Comparison of ENCODE assay signal across 8 cellular contexts in genomic region chr20:5996765-5997164, GRCh38. TPM values are rescaled to one million over a fixed set of nuclear protein-coding genes. Genes with fewer than 3 reads are reported as not detected.
DNase-seq lines count a peak whose midpoint lies in the region; ATAC-seq, FAIRE-seq and TF ChIP-seq lines count a peak whose summit lies in the region.

No MANE protein-coding gene starts in this region.

- TF ChIP-seq EP300 in HepG2 (IDR thresholded peaks at IDR 0.05; ENCODE audit: low read depth in 2 of 2, low read length in 2 of 2): no peak
- no peak for TF ChIP-seq EP300 in HepG2 (CRISPR knock-in tag; IDR thresholded peaks at IDR 0.05; ENCODE audit: borderline replicate concordance)

- 95% methylated on average over 1 of the region's 1 CpG for WGBS in HepG2 (ENCODE audit: low lambda C conversion rate)

- peak; percentile 51 for DNase-seq in activated gamma-delta T cell treated with Interleukin-2 at 50 U/mL for 16 hours
- no peak for DNase-seq in activated gamma-delta T cell (lab: John Stamatoyannopoulos, UW)
- DNase-seq in T-helper 1 cell: peak in 4 of 5 donors; percentile 13 to 75 (median 20)
- DNase-seq in HepG2 (ENCODE audit: low spot score): no peak
- DNase-seq in uterus: no peak
- DNase-seq in nucleus accumbens (lab: John Stamatoyannopoulos, UW): no peak
- DNase-seq in NCI-H510A (lab: John Stamatoyannopoulos, UW): no peak

- H3K4me1 ChIP-seq in HepG2 (ENCODE audit: insufficient read depth, low read length) (no peaks in the 10 kb centered on the region), uterus (no peaks in the 10 kb centered on the region)

- H3K4me2 ChIP-seq in HepG2 (ENCODE audit: low read depth, low read length): no peak overlapping the region

- BruUV-seq in HepG2 (replicated peaks; lab: Mats Ljungman, UMichigan): no TSS peak

- peaks cover 12 to 40% of the 10 kb centered on the region in 2 experiments for H3K36me3 ChIP-seq in HepG2 (replicated peaks in 1 of 2; ENCODE audit: control insufficient read depth in 1 of 2, insufficient read depth in 2 of 2, low read length in 2 of 2)
- no peaks in the 10 kb centered on the region for H3K36me3 ChIP-seq in uterus

- no peak overlapping the region for H3K27ac ChIP-seq in HepG2 (ENCODE audit: extremely low read length, insufficient read depth, low read length)
- H3K27ac ChIP-seq in uterus: no peak overlapping the region

- in situ Hi-C loops in HepG2 (cut with HindIII; ENCODE audit: extremely low pct_ligation_motif_present, low pct_unique_long_range_greater_than_20kb): no loop called here

- no peak for TF ChIP-seq POLR2A in HepG2 (IDR thresholded peaks at IDR 0.05; ENCODE audit: insufficient read depth in 1 of 2, low read depth in 2 of 2, low read length in 2 of 2)
- no peak for TF ChIP-seq POLR2A in uterus (IDR thresholded peaks at IDR 0.05)

- H3K79me2 ChIP-seq in HepG2 (ENCODE audit: insufficient read depth, low read length): no peaks in the 10 kb centered on the region

- no peak for TF ChIP-seq CTCF in HepG2 (CRISPR knock-in tag; IDR thresholded peaks at IDR 0.05)
- TF ChIP-seq CTCF in uterus (IDR thresholded peaks at IDR 0.05): no peak

- FAIRE-seq in HepG2 (lab: Jason Lieb, UNC): no peak

- TF ChIP-seq RAD21 in HepG2 (CRISPR knock-in tag; IDR thresholded peaks at IDR 0.05): no peak

- no peak overlapping the region for H2AFZ ChIP-seq in HepG2 (ENCODE audit: low read length)

- no peaks in the 10 kb centered on the region for H4K20me1 ChIP-seq in HepG2 (ENCODE audit: insufficient read depth, low read length)

- H3K9ac ChIP-seq in HepG2 (ENCODE audit: insufficient read depth, low read depth, low read length): no peak overlapping the region

- H3K27me3 ChIP-seq in HepG2 (ENCODE audit: control insufficient read depth in 1 of 2, insufficient read depth in 2 of 2, low read length in 2 of 2) (no peaks in the 10 kb centered on the region), uterus (no peaks in the 10 kb centered on the region)

- H3K9me3 ChIP-seq in HepG2 (ENCODE audit: low read length) (no peaks in the 10 kb centered on the region), uterus (no peaks in the 10 kb centered on the region)

- H3K4me3 ChIP-seq in HepG2 (replicated peaks in 1 of 3; ENCODE audit: insufficient read depth in 1 of 3, low read depth in 2 of 3, low read length in 3 of 3): no peak overlapping the region
- no peak overlapping the region for H3K4me3 ChIP-seq in uterus

- peak; percentile 87 for ATAC-seq in HG03025 (IDR thresholded peaks at IDR 0.05; ENCODE audit: low FRiP score, unreplicated experiment)
- peak; percentile 80 for ATAC-seq in HepG2

- CTCF ChIA-PET in HepG2 (lab: Yijun Ruan, JAX; ENCODE audit: low intra/inter-chr PET ratio, low total read pairs): no interaction called here

- intact Hi-C loops in HepG2 (cut with micrococcal nuclease; ENCODE audit: unreplicated experiment) (no loop called here), uterus (cut with DNase I; ENCODE audit: low total_unique reads) (no loop called here)

- POLR2A ChIA-PET in HepG2 (lab: Yijun Ruan, JAX): interaction anchor here (1.2 kb wide), 1 partner anchor 11 kb away, joined by 4 read pairs; no protein-coding TSS in a partner anchor

RNA-seq across cellular contexts. Expression of gene CRLS1, which starts 9.2 kb away (rescaled TPM):
- total RNA-seq in HepG2 (2016; rRNA removed; fragmentation: Illumina TruSeq; extraction: Trizol) (281 and 337 TPM in 2 replicates), uterus (10 to 100 TPM; 42.5 to 89.1 (median 44.6) TPM)
- 75.0 and 86.3 TPM in 2 replicates for total RNA-seq in HepG2 (2016; cell fraction: cytosol; rRNA removed; fragmentation: Illumina TruSeq; extraction: Trizol; ENCODE audit: low read depth)
- total RNA-seq in HepG2 (2016; cell fraction: insoluble cytoplasmic fraction; rRNA removed; fragmentation: Illumina TruSeq; extraction: Trizol): 288 and 374 TPM in 2 replicates
- 243 and 244 TPM in 2 replicates for total RNA-seq in HepG2 (2016; cell fraction: membrane; rRNA removed; fragmentation: Illumina TruSeq; extraction: Trizol)
- total RNA-seq in HepG2 (2016; cell fraction: nucleus; rRNA removed; fragmentation: Illumina TruSeq; extraction: Trizol): 171 and 177 TPM in 2 replicates
- 188 and 295 TPM in 2 replicates for polyA plus RNA-seq in HepG2 (2011; rRNA removed)
- 117 and 135 TPM in 2 replicates for polyA plus RNA-seq in HepG2 (2011; cell fraction: cytosol; rRNA removed)
- polyA plus RNA-seq in HepG2 (2011; cell fraction: nucleus; rRNA removed): 60.7 and 71.4 TPM in 2 replicates
- polyA plus RNA-seq in HepG2 (2012): 64.0 and 97.7 TPM in 2 replicates
- polyA plus RNA-seq in HepG2 (2016; cell fraction: cytosol; fragmentation: Illumina TruSeq; extraction: Trizol; ENCODE audit: low read depth): 86.8 and 106 TPM in 2 replicates
- polyA plus RNA-seq in HepG2 (2016; cell fraction: insoluble cytoplasmic fraction; fragmentation: Illumina TruSeq; extraction: Trizol; ENCODE audit: low read depth): 279 and 309 TPM in 2 replicates
- polyA plus RNA-seq in HepG2 (2016; cell fraction: membrane; fragmentation: Illumina TruSeq; extraction: Trizol; ENCODE audit: low read depth): 174 and 198 TPM in 2 replicates
- polyA plus RNA-seq in HepG2 (2016; cell fraction: nucleus; fragmentation: Illumina TruSeq; extraction: Trizol; ENCODE audit: insufficient read depth, low read depth): 265 and 274 TPM in 2 replicates
- polyA minus RNA-seq in HepG2 (2011; rRNA and poly(A)+ RNA removed; ENCODE audit: low replicate concordance): 26.0 and 94.6 TPM in 2 replicates
- polyA minus RNA-seq in HepG2 (2011; cell fraction: cytosol; rRNA and poly(A)+ RNA removed): 47.1 and 47.6 TPM in 2 replicates
- polyA minus RNA-seq in HepG2 (2011; cell fraction: nucleus; rRNA and poly(A)+ RNA removed): 58.6 and 95.4 TPM in 2 replicates

RNA-seq across cellular contexts. Expression of gene MCM8, which starts 46.3 kb away (rescaled TPM):
- total RNA-seq in HepG2 (2016; rRNA removed; fragmentation: Illumina TruSeq; extraction: Trizol) (59.3 and 91.2 TPM in 2 replicates), uterus (10 to 100 TPM in 1 of 4 donors, 1 to 10 TPM in 3; 3.8 to 10.9 (median 8.7) TPM)
- 15.7 and 19.4 TPM in 2 replicates for total RNA-seq in HepG2 (2016; cell fraction: cytosol; rRNA removed; fragmentation: Illumina TruSeq; extraction: Trizol; ENCODE audit: low read depth)
- total RNA-seq in HepG2 (2016; cell fraction: insoluble cytoplasmic fraction; rRNA removed; fragmentation: Illumina TruSeq; extraction: Trizol): 56.1 and 90.3 TPM in 2 replicates
- total RNA-seq in HepG2 (2016; cell fraction: membrane; rRNA removed; fragmentation: Illumina TruSeq; extraction: Trizol): 31.1 and 31.6 TPM in 2 replicates
- 37.2 and 42.4 TPM in 2 replicates for total RNA-seq in HepG2 (2016; cell fraction: nucleus; rRNA removed; fragmentation: Illumina TruSeq; extraction: Trizol)
- 7.7 and 11.5 TPM in 2 replicates for polyA plus RNA-seq in HepG2 (2011; rRNA removed)
- 4.4 and 5.6 TPM in 2 replicates for polyA plus RNA-seq in HepG2 (2011; cell fraction: cytosol; rRNA removed)
- 4.2 and 4.6 TPM in 2 replicates for polyA plus RNA-seq in HepG2 (2011; cell fraction: nucleus; rRNA removed)
- polyA plus RNA-seq in HepG2 (2012): 9.5 and 15.9 TPM in 2 replicates
- polyA plus RNA-seq in HepG2 (2016; cell fraction: cytosol; fragmentation: Illumina TruSeq; extraction: Trizol; ENCODE audit: low read depth): 2.3 and 2.4 TPM in 2 replicates
- polyA plus RNA-seq in HepG2 (2016; cell fraction: insoluble cytoplasmic fraction; fragmentation: Illumina TruSeq; extraction: Trizol; ENCODE audit: low read depth): 54.6 and 61.4 TPM in 2 replicates
- 8.8 and 9.4 TPM in 2 replicates for polyA plus RNA-seq in HepG2 (2016; cell fraction: membrane; fragmentation: Illumina TruSeq; extraction: Trizol; ENCODE audit: low read depth)
- 34.3 and 37.9 TPM in 2 replicates for polyA plus RNA-seq in HepG2 (2016; cell fraction: nucleus; fragmentation: Illumina TruSeq; extraction: Trizol; ENCODE audit: insufficient read depth, low read depth)
- polyA minus RNA-seq in HepG2 (2011; rRNA and poly(A)+ RNA removed; ENCODE audit: low replicate concordance): 4.8 and 11.3 TPM in 2 replicates
- 7.7 and 10.4 TPM in 2 replicates for polyA minus RNA-seq in HepG2 (2011; cell fraction: cytosol; rRNA and poly(A)+ RNA removed)
- 11.6 and 11.7 TPM in 2 replicates for polyA minus RNA-seq in HepG2 (2011; cell fraction: nucleus; rRNA and poly(A)+ RNA removed)

RNA-seq across cellular contexts. Expression of gene TRMT6, which starts 46.4 kb away (rescaled TPM):
- total RNA-seq in HepG2 (2016; rRNA removed; fragmentation: Illumina TruSeq; extraction: Trizol): 37.8 and 51.1 TPM in 2 replicates
- total RNA-seq in HepG2 (2016; cell fraction: cytosol; rRNA removed; fragmentation: Illumina TruSeq; extraction: Trizol; ENCODE audit: low read depth): 3.2 and 4.1 TPM in 2 replicates
- 36.1 and 50.1 TPM in 2 replicates for total RNA-seq in HepG2 (2016; cell fraction: insoluble cytoplasmic fraction; rRNA removed; fragmentation: Illumina TruSeq; extraction: Trizol)
- 11.6 and 12.7 TPM in 2 replicates for total RNA-seq in HepG2 (2016; cell fraction: membrane; rRNA removed; fragmentation: Illumina TruSeq; extraction: Trizol)
- 19.1 and 21.2 TPM in 2 replicates for total RNA-seq in HepG2 (2016; cell fraction: nucleus; rRNA removed; fragmentation: Illumina TruSeq; extraction: Trizol)
- polyA plus RNA-seq in HepG2 (2011; rRNA removed): 8.9 and 10.5 TPM in 2 replicates
- polyA plus RNA-seq in HepG2 (2011; cell fraction: cytosol; rRNA removed): 6.0 and 8.6 TPM in 2 replicates
- polyA plus RNA-seq in HepG2 (2011; cell fraction: nucleus; rRNA removed): 5.7 and 6.8 TPM in 2 replicates
- polyA plus RNA-seq in HepG2 (2012): 14.7 and 17.7 TPM in 2 replicates
- polyA plus RNA-seq in HepG2 (2016; cell fraction: cytosol; fragmentation: Illumina TruSeq; extraction: Trizol; ENCODE audit: low read depth): 2.6 and 2.9 TPM in 2 replicates
- 50.0 and 54.7 TPM in 2 replicates for polyA plus RNA-seq in HepG2 (2016; cell fraction: insoluble cytoplasmic fraction; fragmentation: Illumina TruSeq; extraction: Trizol; ENCODE audit: low read depth)
- polyA plus RNA-seq in HepG2 (2016; cell fraction: membrane; fragmentation: Illumina TruSeq; extraction: Trizol; ENCODE audit: low read depth): 6.4 and 6.7 TPM in 2 replicates
- 31.4 and 32.2 TPM in 2 replicates for polyA plus RNA-seq in HepG2 (2016; cell fraction: nucleus; fragmentation: Illumina TruSeq; extraction: Trizol; ENCODE audit: insufficient read depth, low read depth)
- 2.2 and 4.1 TPM in 2 replicates for polyA minus RNA-seq in HepG2 (2011; rRNA and poly(A)+ RNA removed; ENCODE audit: low replicate concordance)
- polyA minus RNA-seq in HepG2 (2011; cell fraction: cytosol; rRNA and poly(A)+ RNA removed): 7.7 and 7.9 TPM in 2 replicates
- 9.3 and 13.8 TPM in 2 replicates for polyA minus RNA-seq in HepG2 (2011; cell fraction: nucleus; rRNA and poly(A)+ RNA removed)
- total RNA-seq in uterus: 10 to 100 TPM in 1 of 4 donors, 1 to 10 TPM in 3; 1.8 to 11.9 (median 4.0) TPM

RNA-seq across cellular contexts. Expression of gene LRRN4, which starts 57.1 kb away (rescaled TPM):
- total RNA-seq in HepG2 (2016; rRNA removed; fragmentation: Illumina TruSeq; extraction: Trizol) (0.20 and 0.25 TPM in 2 replicates), uterus (1 to 10 TPM in 1 of 4 donors, under 1 TPM in 1, not detected in 2; 0.73 to 1.2 TPM)
- total RNA-seq in HepG2 (2016; cell fraction: cytosol; rRNA removed; fragmentation: Illumina TruSeq; extraction: Trizol; ENCODE audit: low read depth): not detected in 2 replicates
- 0.13 TPM in 1 of 2 replicates, not detected in the other for total RNA-seq in HepG2 (2016; cell fraction: insoluble cytoplasmic fraction; rRNA removed; fragmentation: Illumina TruSeq; extraction: Trizol)
- total RNA-seq in HepG2 (2016; cell fraction: membrane; rRNA removed; fragmentation: Illumina TruSeq; extraction: Trizol): 0.17 TPM in 1 of 2 replicates, not detected in the other
- 0.22 TPM in 1 of 2 replicates, not detected in the other for total RNA-seq in HepG2 (2016; cell fraction: nucleus; rRNA removed; fragmentation: Illumina TruSeq; extraction: Trizol)
- 0.10 and 0.15 TPM in 2 replicates for polyA plus RNA-seq in HepG2 (2011; rRNA removed)
- polyA plus RNA-seq in HepG2 (2011; cell fraction: cytosol; rRNA removed): 0.04 and 0.15 TPM in 2 replicates
- polyA plus RNA-seq in HepG2 (2011; cell fraction: nucleus; rRNA removed): 0.19 TPM in 2 replicates
- polyA plus RNA-seq in HepG2 (2012): 0.07 and 0.11 TPM in 2 replicates
- polyA plus RNA-seq in HepG2 (2016; cell fraction: cytosol; fragmentation: Illumina TruSeq; extraction: Trizol; ENCODE audit: low read depth): 0.03 and 0.06 TPM in 2 replicates
- polyA plus RNA-seq in HepG2 (2016; cell fraction: insoluble cytoplasmic fraction; fragmentation: Illumina TruSeq; extraction: Trizol; ENCODE audit: low read depth): 0.20 and 0.35 TPM in 2 replicates
- 0.07 TPM in 1 of 2 replicates, not detected in the other for polyA plus RNA-seq in HepG2 (2016; cell fraction: membrane; fragmentation: Illumina TruSeq; extraction: Trizol; ENCODE audit: low read depth)
- polyA plus RNA-seq in HepG2 (2016; cell fraction: nucleus; fragmentation: Illumina TruSeq; extraction: Trizol; ENCODE audit: insufficient read depth, low read depth): 0.28 and 0.33 TPM in 2 replicates
- polyA minus RNA-seq in HepG2 (2011; rRNA and poly(A)+ RNA removed; ENCODE audit: low replicate concordance): 0.44 TPM in 1 of 2 replicates, not detected in the other
- 0.18 TPM in 1 of 2 replicates, not detected in the other for polyA minus RNA-seq in HepG2 (2011; cell fraction: cytosol; rRNA and poly(A)+ RNA removed)
- polyA minus RNA-seq in HepG2 (2011; cell fraction: nucleus; rRNA and poly(A)+ RNA removed): 0.12 and 0.13 TPM in 2 replicates

Comparison
In these comparisons a context has a peak if more than half of its experiments do, and no peak if none do; other contexts are left out.
1. DNase-seq: peak in activated gamma-delta T cell treated with Interleukin-2 at 50 U/mL for 16 hours (single experiment) and T-helper 1 cell (4 of 5); none in activated gamma-delta T cell (single experiment), HepG2 (single experiment), uterus (0 of 2), nucleus accumbens (0 of 56) and NCI-H510A (single experiment).